In the genomic region with DNA sequence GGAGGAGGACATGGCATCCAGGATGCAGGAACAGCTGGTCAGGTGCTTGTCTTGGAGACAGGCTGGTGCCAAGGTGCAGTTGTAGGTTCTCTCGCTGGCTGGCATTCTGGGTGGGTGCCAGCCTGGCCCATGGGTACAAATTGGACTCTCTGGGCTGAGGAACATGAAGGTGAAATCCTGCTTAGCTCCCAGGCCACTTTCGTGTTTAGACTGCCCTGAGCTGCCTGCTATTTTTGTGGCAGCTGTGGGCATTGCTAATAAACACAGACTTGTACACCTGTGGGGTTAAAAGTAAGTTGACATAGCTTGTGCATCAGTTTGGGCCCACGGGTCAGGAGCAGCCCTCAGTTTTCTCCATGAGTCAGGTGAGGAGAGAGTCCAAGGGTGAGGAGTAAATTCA, we compare ENCODE assay signal across 35 cellular contexts.
"Had no signal": no experiment of that assay in that cellular context is flagged by ENCODE, and none has a peak within 500 bp of the region (broad histone marks: within the 10 kb centered on the region; RNA-seq: fewer than 3 reads in every experiment).

No MANE protein-coding gene starts in this region.

- DNase-seq: Karpas-422, Kasumi-1, MG63, MM.1S, MV-4-11, NCI-H1048, NCI-H1092, NCI-H1092 treated with DMSO at 0.1 percent for 48 hours, NCI-H1105, NCI-H1105 treated with DMSO at 0.1 percent for 48 hours, NCI-H1417, NCI-H1417 treated with DMSO at 0.1 percent for 48 hours, NCI-H1436, NCI-H1436 treated with DMSO at 0.1 percent for 48 hours, NCI-H146, NCI-H1694, NCI-H1694 treated with DMSO at 0.1 percent for 48 hours, NCI-H187, NCI-H187 treated with DMSO at 0.1 percent for 48 hours, NCI-H1930, NCI-H2029, NCI-H2029 treated with DMSO at 0.1 percent for 48 hours, NCI-H2081, NCI-H2081 treated with DMSO at 0.1 percent for 48 hours, NCI-H2107, NCI-H2171, NCI-H2171 treated with DMSO at 0.1 percent for 48 hours, NCI-H2227 treated with DMSO at 0.1 percent for 48 hours, NCI-H226, NCI-H345, NCI-H446, NCI-H446 treated with DMSO at 0.1 percent for 48 hours, NCI-H510A, NCI-H510A treated with DMSO at 0.1 percent for 48 hours, NCI-H524 had no signal

- H3K9me3 ChIP-seq: MG63 had no signal

- H3K36me3 ChIP-seq: MG63 had no signal

- H3K4me3 ChIP-seq: MG63 had no signal
